ENCODE assay signal across 8 cellular contexts in the genomic region with DNA sequence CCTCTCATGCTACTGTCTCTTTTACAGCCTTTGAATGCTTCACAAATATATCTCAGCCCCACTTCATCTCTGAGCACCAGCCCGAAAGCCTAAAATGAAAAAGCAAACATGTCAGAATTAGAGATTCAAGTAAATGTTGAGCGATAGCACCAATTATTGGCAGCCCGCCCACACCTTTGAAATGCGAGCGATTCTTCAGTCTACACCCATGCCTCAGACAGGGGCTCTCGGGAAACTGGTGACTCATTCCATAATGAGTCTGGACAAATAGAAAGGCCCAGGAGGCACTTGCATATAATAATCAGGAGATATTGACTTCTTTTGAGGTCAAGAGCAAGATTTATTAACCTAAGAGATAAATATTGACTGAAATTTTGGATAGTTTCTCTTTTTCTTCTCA.
A peak's percentile ranks its signal among the peaks of the same experiment; 100 is the strongest.
DNase-seq lines count a peak whose midpoint lies in the region; ATAC-seq and TF ChIP-seq lines count a peak whose summit lies in the region.

No MANE protein-coding gene starts in this region.

- no peaks in the 10 kb centered on the region for H3K9me2 ChIP-seq in Karpas-422 (replicated peaks; ENCODE audit: insufficient read depth, low read length)

- no peak overlapping the region for H2AFZ ChIP-seq in fibroblast of lung (ENCODE audit: low read length)
- H2AFZ ChIP-seq in smooth muscle cell (ENCODE audit: low read depth) = peak overlapping the region; percentile 18
- H2AFZ ChIP-seq in Karpas-422 (ENCODE audit: low read length) = no peak overlapping the region

- H3K4me1 ChIP-seq in fibroblast of lung (ENCODE audit: control insufficient read depth, extremely low read depth, insufficient read depth, low read length) = no peaks in the 10 kb centered on the region
- no peaks in the 10 kb centered on the region for H3K4me1 ChIP-seq in smooth muscle cell (ENCODE audit: low read depth)
- H3K4me1 ChIP-seq in Karpas-422 (ENCODE audit: low read length) = no peaks in the 10 kb centered on the region

- H4K20me1 ChIP-seq in fibroblast of lung (ENCODE audit: control insufficient read depth, extremely low read depth, insufficient read depth, low read length) (no peaks in the 10 kb centered on the region), smooth muscle cell (ENCODE audit: low read depth) (no peaks in the 10 kb centered on the region), Karpas-422 (ENCODE audit: insufficient read depth, low read depth, low read length) (no peaks in the 10 kb centered on the region)

- no peak overlapping the region for H3K9ac ChIP-seq in fibroblast of lung (ENCODE audit: insufficient read depth, low read length)
- H3K9ac ChIP-seq in smooth muscle cell (ENCODE audit: low read depth) = no peak overlapping the region
- H3K9ac ChIP-seq in Karpas-422 (ENCODE audit: low read length) = no peak overlapping the region

- H3K4me3 ChIP-seq in fibroblast of lung (replicated peaks in 1 of 4; ENCODE audit: control extremely low read depth in 1 of 4, insufficient read depth in 1 of 4, low read depth in 3 of 4, low read length in 4 of 4) = no peak overlapping the region
- no peak overlapping the region for H3K4me3 ChIP-seq in smooth muscle cell
- no peak overlapping the region for H3K4me3 ChIP-seq in Karpas-422 (ENCODE audit: low read length)

- no peaks in the 10 kb centered on the region for H3K9me3 ChIP-seq in fibroblast of lung (ENCODE audit: control insufficient read depth, insufficient read depth, low read depth, low read length)
- H3K9me3 ChIP-seq in smooth muscle cell (replicated peaks; ENCODE audit: low read depth) = no peaks in the 10 kb centered on the region
- H3K9me3 ChIP-seq in Karpas-422 (ENCODE audit: low read length) = no peaks in the 10 kb centered on the region

- no peak for ATAC-seq in HG03457 (IDR thresholded peaks at IDR 0.05; ENCODE audit: unreplicated experiment)
- no peak for ATAC-seq in HG03108 (IDR thresholded peaks at IDR 0.05; ENCODE audit: unreplicated experiment)

- no peak overlapping the region for H3K4me2 ChIP-seq in fibroblast of lung (ENCODE audit: extremely low read depth, insufficient read depth, low read length)
- peak overlapping the region; percentile 63 for H3K4me2 ChIP-seq in smooth muscle cell
- no peak overlapping the region for H3K4me2 ChIP-seq in Karpas-422 (ENCODE audit: low read depth, low read length, poor library complexity, severe bottlenecking)

- no peaks in the 10 kb centered on the region for H3F3A ChIP-seq in smooth muscle cell (ENCODE audit: low read depth)

- WGBS in smooth muscle cell (ENCODE audit: low lambda C conversion rate) = 23% methylated on average over 6 of the region's 6 CpGs

- TF ChIP-seq CTCF in fibroblast of lung (conservative IDR thresholded peaks at IDR 0.05 in 1 of 2, IDR thresholded peaks at IDR 0.05 in 1 of 2; ENCODE audit: low read depth in 1 of 2, low read length in 2 of 2) (no peak), smooth muscle cell (IDR thresholded peaks at IDR 0.05; ENCODE audit: borderline replicate concordance, insufficient read depth, poor library complexity, severe bottlenecking) (no peak)

- DNase-seq in HK-2 (ENCODE audit: unreplicated experiment) (peak; percentile 20), NCI-H69 (lab: John Stamatoyannopoulos, UW) (peak; percentile 97), fibroblast of lung (ENCODE audit: low read depth in 2 of 2) (peak; percentile 64 to 81), smooth muscle cell (lab: John Stamatoyannopoulos, UW; ENCODE audit: unreplicated experiment) (no peak), Karpas-422 (no peak), GM19238 (ENCODE audit: insufficient read length, low spot score) (no peak)

- H3K27ac ChIP-seq in fibroblast of lung (ENCODE audit: insufficient read depth, low read length) = no peak overlapping the region
- no peak overlapping the region for H3K27ac ChIP-seq in smooth muscle cell (ENCODE audit: low read depth)
- H3K27ac ChIP-seq in Karpas-422 (ENCODE audit: low read length) = no peak overlapping the region

- no peaks in the 10 kb centered on the region for H3K27me3 ChIP-seq in fibroblast of lung (ENCODE audit: control insufficient read depth, insufficient read depth, low read length)
- H3K27me3 ChIP-seq in smooth muscle cell (ENCODE audit: low read depth) = no peaks in the 10 kb centered on the region
- no peaks in the 10 kb centered on the region for H3K27me3 ChIP-seq in Karpas-422 (ENCODE audit: low read length)

- H3K36me3 ChIP-seq in fibroblast of lung (ENCODE audit: control insufficient read depth, insufficient read depth, low read length) (no peaks in the 10 kb centered on the region), smooth muscle cell (ENCODE audit: low read depth) (no peaks in the 10 kb centered on the region), Karpas-422 (ENCODE audit: insufficient read depth, low read length) (no peaks in the 10 kb centered on the region)

- H3K79me2 ChIP-seq in fibroblast of lung (ENCODE audit: control insufficient read depth, insufficient read depth, low read length) (no peaks in the 10 kb centered on the region), smooth muscle cell (ENCODE audit: low read depth) (no peaks in the 10 kb centered on the region), Karpas-422 (ENCODE audit: low read length) (no peaks in the 10 kb centered on the region)

Comparison
In these comparisons a context has a peak if more than half of its experiments do, and no peak if none do; other contexts are left out.
1. DNase-seq: peak in HK-2 (single experiment), NCI-H69 (single experiment) and fibroblast of lung (2 of 2); none in smooth muscle cell (single experiment), Karpas-422 (single experiment) and GM19238 (single experiment).